ENCODE assay signal across 15 cellular contexts in genomic region chr7:48183965-48184364, GRCh38. TPM values are rescaled to one million over a fixed set of nuclear protein-coding genes. Genes with fewer than 3 reads are reported as not detected.
A peak's percentile ranks its signal among the peaks of the same experiment; 100 is the strongest.
DNase-seq lines count a peak whose midpoint lies in the region; ATAC-seq and TF ChIP-seq lines count a peak whose summit lies in the region.
"Had no signal": no experiment of that assay in that cellular context is flagged by ENCODE, and none has a peak within 500 bp of the region (broad histone marks: within the 10 kb centered on the region; RNA-seq: fewer than 3 reads in every experiment).

No MANE protein-coding gene starts in this region.

- H3K4me1 ChIP-seq in GM23338 (ENCODE audit: insufficient read depth) (peaks cover 16% of the 10 kb centered on the region), PC-3 (ENCODE audit: insufficient read depth, low read length) (peaks cover 37% of the 10 kb centered on the region), neutrophil (ENCODE audit: control insufficient read depth in 1 of 2, insufficient read depth in 1 of 2, low read depth in 1 of 2, low read length in 1 of 2) (peaks cover 10 to 11% of the 10 kb centered on the region in 2 experiments), MM.1S (ENCODE audit: low read length) (peaks cover 13% of the 10 kb centered on the region; the same call in 1 of the 2 replicates)
- H3K4me1 ChIP-seq: BLaER1 had no signal

- H3K4me3 ChIP-seq in GM06990 (replicated peaks; ENCODE audit: low read depth, low read length) (no peak overlapping the region), GM23338 (no peak overlapping the region), PC-3 (ENCODE audit: low read length) (no peak overlapping the region), neutrophil (ENCODE audit: low read depth in 1 of 2, low read length in 1 of 2) (no peak overlapping the region), MM.1S (ENCODE audit: low read length) (no peak overlapping the region)
- H3K4me3 ChIP-seq: BLaER1, HAP-1 had no signal

- peaks cover 14% of the 10 kb centered on the region; the same call in 2 of the 3 replicates for H3K36me3 Mint-ChIP-seq in GM23338 (ENCODE audit: low read depth)
- H3K36me3 Mint-ChIP-seq: CD4-positive, alpha-beta memory T cell had no signal

- H3K9ac ChIP-seq in PC-3 (ENCODE audit: low read length) (no peak overlapping the region), MM.1S (ENCODE audit: low read length) (no peak overlapping the region)
- H3K9ac ChIP-seq: BLaER1 had no signal

- DNase-seq in GM06990 (ENCODE audit: extremely low read depth, insufficient read length) = peak; percentile 7
- DNase-seq in GM23338 (ENCODE audit: low spot score) = no peak
- no peak for DNase-seq in PC-3
- no peak for DNase-seq in NCI-H774 (lab: John Stamatoyannopoulos, UW)
- DNase-seq in UCSD-AML1 (lab: John Stamatoyannopoulos, UW; ENCODE audit: unreplicated experiment) = no peak
- DNase-seq in MM.1S = no peak
- DNase-seq: 8988T; CD4-positive, alpha-beta memory T cell; DMS 273 treated with DMSO at 0.1 percent for 48 hours; DND-41; EL had no signal

- H3K4me3 Mint-ChIP-seq in GM23338 = no peak overlapping the region
- H3K4me3 Mint-ChIP-seq: CD14-positive monocyte; CD4-positive, alpha-beta memory T cell had no signal

- H3F3A ChIP-seq in GM23338 (replicated peaks; ENCODE audit: low read depth) (no peaks in the 10 kb centered on the region), PC-3 (ENCODE audit: low read length, unreplicated experiment) (no peaks in the 10 kb centered on the region), MM.1S (ENCODE audit: insufficient read depth, low read length) (no peaks in the 10 kb centered on the region; the same call in 1 of the 2 replicates)

- TF ChIP-seq CTCF in GM06990 (IDR thresholded peaks at IDR 0.05; ENCODE audit: insufficient read depth, low read length, poor library complexity, severe bottlenecking) (no peak), GM23338 (conservative IDR thresholded peaks at IDR 0.05; ENCODE audit: low read depth in 2 of 2) (no peak), PC-3 (conservative IDR thresholded peaks at IDR 0.05; ENCODE audit: low read depth, low read length) (no peak), neutrophil (IDR thresholded peaks at IDR 0.05) (no peak), MM.1S (IDR thresholded peaks at IDR 0.05; ENCODE audit: low read length) (no peak)

- no peak for ATAC-seq in GM23338
- no peak for ATAC-seq in PC-3

- H3K9me2 ChIP-seq in GM23338 (ENCODE audit: insufficient read depth) (no peaks in the 10 kb centered on the region; the same call in 1 of the 2 replicates), PC-3 (replicated peaks; ENCODE audit: low read length) (no peaks in the 10 kb centered on the region), MM.1S (replicated peaks; ENCODE audit: insufficient read depth, low read length) (no peaks in the 10 kb centered on the region)

- no peak overlapping the region for H3K27ac ChIP-seq in GM23338 (ENCODE audit: low read depth)
- peak overlapping the region; percentile 86 for H3K27ac ChIP-seq in PC-3 (ENCODE audit: low read length)
- H3K27ac ChIP-seq in neutrophil = peak overlapping the region; percentile 67
- H3K27ac ChIP-seq in MM.1S (ENCODE audit: low read length) = no peak overlapping the region
- H3K27ac ChIP-seq: BLaER1 had no signal

- H3K79me2 ChIP-seq in GM23338 (replicated peaks; ENCODE audit: insufficient read depth) (no peaks in the 10 kb centered on the region), PC-3 (ENCODE audit: low read length) (no peaks in the 10 kb centered on the region), MM.1S (ENCODE audit: low read length) (no peaks in the 10 kb centered on the region)

- H3K27me3 Mint-ChIP-seq in GM23338 (ENCODE audit: insufficient read depth, low read depth, poor library complexity) = peaks cover 9% of the 10 kb centered on the region

- H3K27me3 ChIP-seq in GM06990 (replicated peaks; ENCODE audit: control insufficient read depth, insufficient read depth, low read length) (no peaks in the 10 kb centered on the region; the same call in 1 of the 2 replicates), GM23338 (ENCODE audit: insufficient read depth) (no peaks in the 10 kb centered on the region), PC-3 (ENCODE audit: low read length) (no peaks in the 10 kb centered on the region), neutrophil (no peaks in the 10 kb centered on the region), MM.1S (replicated peaks; ENCODE audit: insufficient read depth, low read length) (no peaks in the 10 kb centered on the region)
- H3K27me3 ChIP-seq: BLaER1 had no signal

- intact Hi-C loops in PC-3 (cut with micrococcal nuclease) = loop anchor here (1.0 kb wide), 1 partner anchor 10 kb away; no protein-coding TSS in a partner anchor

- POLR2A ChIA-PET in PC-3 (lab: Charles Lee; ENCODE audit: unreplicated experiment) = no interaction called here

- H2AFZ ChIP-seq in GM23338 (no peak overlapping the region), PC-3 (ENCODE audit: low read length) (no peak overlapping the region), MM.1S (ENCODE audit: low read length) (no peak overlapping the region)

- no peak overlapping the region for H3K27ac Mint-ChIP-seq in GM23338
- H3K27ac Mint-ChIP-seq: CD14-positive monocyte; CD4-positive, alpha-beta memory T cell had no signal

- H3K4me1 Mint-ChIP-seq in GM23338 = peaks cover 15% of the 10 kb centered on the region
- H3K4me1 Mint-ChIP-seq: CD14-positive monocyte had no signal

- peaks cover 18% of the 10 kb centered on the region for H3K9me3 Mint-ChIP-seq in GM23338

- CTCF ChIA-PET in PC-3 (lab: Charles Lee) = no interaction called here

- no peaks in the 10 kb centered on the region for H4K20me1 ChIP-seq in GM23338 (replicated peaks; ENCODE audit: insufficient read depth)
- H4K20me1 ChIP-seq in PC-3 (ENCODE audit: low read length) = no peaks in the 10 kb centered on the region
- no peaks in the 10 kb centered on the region for H4K20me1 ChIP-seq in MM.1S (ENCODE audit: insufficient read depth, low read length)
- H4K20me1 ChIP-seq: BLaER1 had no signal

- BruUV-seq in PC-3 (replicated peaks; lab: Mats Ljungman, UMichigan) = no TSS peak

- H3K9me3 ChIP-seq in PC-3 (ENCODE audit: low read length) = no peaks in the 10 kb centered on the region
- no peaks in the 10 kb centered on the region for H3K9me3 ChIP-seq in neutrophil
- no peaks in the 10 kb centered on the region for H3K9me3 ChIP-seq in MM.1S (replicated peaks; ENCODE audit: insufficient read depth, low read length)
- H3K9me3 ChIP-seq: BLaER1, HAP-1 had no signal

- H3K4me2 ChIP-seq in GM23338 (peak overlapping the region; percentile 36; the same call in 1 of the 2 replicates), PC-3 (ENCODE audit: low read length) (no peak overlapping the region), MM.1S (ENCODE audit: low read depth, low read length) (no peak overlapping the region)
- H3K4me2 ChIP-seq: BLaER1 had no signal

- H3K36me3 ChIP-seq in GM06990 (ENCODE audit: control insufficient read depth, insufficient read depth, low read length) (no peaks in the 10 kb centered on the region), GM23338 (ENCODE audit: insufficient read depth) (no peaks in the 10 kb centered on the region), PC-3 (ENCODE audit: low read depth, low read length) (no peaks in the 10 kb centered on the region), neutrophil (peaks cover 23% of the 10 kb centered on the region), MM.1S (replicated peaks; ENCODE audit: insufficient read depth, low read length) (no peaks in the 10 kb centered on the region)
- H3K36me3 ChIP-seq: BLaER1, HAP-1 had no signal

TF ChIP-seq in GM23338, 12 proteins besides CTCF, POLR2A, EP300 and RAD21 (continues in another document):
- TF ChIP-seq, protein P1, sequence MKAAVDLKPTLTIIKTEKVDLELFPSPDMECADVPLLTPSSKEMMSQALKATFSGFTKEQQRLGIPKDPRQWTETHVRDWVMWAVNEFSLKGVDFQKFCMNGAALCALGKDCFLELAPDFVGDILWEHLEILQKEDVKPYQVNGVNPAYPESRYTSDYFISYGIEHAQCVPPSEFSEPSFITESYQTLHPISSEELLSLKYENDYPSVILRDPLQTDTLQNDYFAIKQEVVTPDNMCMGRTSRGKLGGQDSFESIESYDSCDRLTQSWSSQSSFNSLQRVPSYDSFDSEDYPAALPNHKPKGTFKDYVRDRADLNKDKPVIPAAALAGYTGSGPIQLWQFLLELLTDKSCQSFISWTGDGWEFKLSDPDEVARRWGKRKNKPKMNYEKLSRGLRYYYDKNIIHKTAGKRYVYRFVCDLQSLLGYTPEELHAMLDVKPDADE (IDR thresholded peaks at IDR 0.05) = no peak
- TF ChIP-seq EZH2phosphoT487 (IDR thresholded peaks at IDR 0.05; ENCODE audit: unreplicated experiment) (no peak), STAT1 (IDR thresholded peaks at IDR 0.05; ENCODE audit: unreplicated experiment) (no peak), ZNF114 (CRISPR knock-in tag; IDR thresholded peaks at IDR 0.05) (no peak), ZNF331 (CRISPR knock-in tag; IDR thresholded peaks at IDR 0.05; ENCODE audit: low read depth) (no peak)

RNA-seq across cellular contexts. Expression of gene ABCA13, which starts 12.7 kb away (rescaled TPM):
- 0.16 and 0.21 TPM in 2 replicates for total RNA-seq in GM23338 (2014; rRNA removed; shearing (Covaris generic))
- polyA plus RNA-seq in GM23338 (2016; fragmentation: Nextera tagmentation; extraction: Ambion mirVana) = not detected in 2 replicates
- total RNA-seq in PC-3 (2014; rRNA removed) = 1.8 and 2.1 TPM in 2 replicates
- total RNA-seq: CD4-positive, alpha-beta memory T cell had no signal
- polyA plus RNA-seq: CD4-positive, alpha-beta memory T cell had no signal

Comparison
In these comparisons a context has a peak if more than half of its experiments do, and no peak if none do; other contexts are left out.
1. H3K27ac ChIP-seq: peak in PC-3 (single experiment) and neutrophil (single experiment); none in GM23338 (single experiment) and MM.1S (single experiment).